Comparison of ENCODE assay signal across 12 cellular contexts in the genomic region with DNA sequence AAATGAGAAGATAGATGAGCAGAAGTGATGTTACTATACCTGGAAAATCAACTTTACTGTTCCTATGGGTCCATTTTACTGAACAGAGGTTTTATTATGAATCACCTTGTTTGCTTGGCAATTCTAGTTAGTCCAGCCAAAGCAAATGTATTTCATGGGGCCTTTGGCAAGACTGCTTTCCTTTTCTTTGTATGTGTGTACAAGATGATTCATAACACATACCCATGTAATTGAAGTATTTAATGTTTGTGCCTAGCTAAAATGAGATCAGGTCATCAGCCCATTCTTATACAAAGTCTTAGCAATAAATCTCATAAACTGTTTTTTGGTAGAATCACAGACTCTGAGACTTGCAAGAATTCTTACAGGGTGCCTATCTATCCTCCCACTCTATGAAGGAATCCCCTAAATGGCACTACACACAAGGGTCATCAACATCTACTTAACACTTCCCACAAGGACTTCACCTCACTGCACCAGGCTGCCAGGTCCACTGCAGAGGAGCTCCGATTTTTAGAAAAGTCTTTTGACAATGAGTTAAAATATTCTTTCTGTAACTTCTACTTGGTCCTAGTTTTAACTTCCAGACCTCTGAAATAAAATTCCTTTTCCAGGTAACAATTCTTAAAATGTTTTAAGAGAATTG. TPM values are rescaled to one million over a fixed set of nuclear protein-coding genes. Genes with fewer than 3 reads are reported as not detected.
DNase-seq lines count a peak whose midpoint lies in the region; ATAC-seq, FAIRE-seq and TF ChIP-seq lines count a peak whose summit lies in the region.
"Had no signal": no experiment of that assay in that cellular context is flagged by ENCODE, and none has a peak within 500 bp of the region (broad histone marks: within the 10 kb centered on the region; RNA-seq: fewer than 3 reads in every experiment).

No MANE protein-coding gene starts in this region.

- intact Hi-C loops in endothelial cell of umbilical vein (cut with micrococcal nuclease) (no loop called here), pancreas (cut with DNase I) (no loop called here), heart left ventricle (cut with DNase I) (no loop called here)

- DNase-seq in ELR (ENCODE audit: low read depth) (peak; percentile 77), NCI-H774 (lab: John Stamatoyannopoulos, UW) (peak; percentile 19), endothelial cell of umbilical vein (ENCODE audit: low read depth, low spot score) (peak; percentile 62), pancreas (peak in 2 of 6 donors; percentile 29 to 42), heart left ventricle (no peak), NCI-H1436 treated with DMSO at 0.1 percent for 48 hours (lab: John Stamatoyannopoulos, UW) (no peak), RPMI8226 (no peak), glomerular visceral epithelial cell (ENCODE audit: extremely low spot score) (no peak)
- DNase-seq: glutamatergic neuron, KG1, NCI-H510A treated with DMSO at 0.1 percent for 48 hours, sigmoid colon had no signal

- no peak overlapping the region for H3K9ac ChIP-seq in endothelial cell of umbilical vein (replicated peaks; ENCODE audit: extremely low read depth, insufficient read depth, low read length)

- H3K9me3 ChIP-seq in endothelial cell of umbilical vein (replicated peaks; ENCODE audit: control insufficient read depth, insufficient read depth, low read length), result no peaks in the 10 kb centered on the region
- H3K9me3 ChIP-seq in pancreas, result no peaks in the 10 kb centered on the region
- H3K9me3 ChIP-seq in heart left ventricle, result no peaks in the 10 kb centered on the region
- H3K9me3 ChIP-seq: sigmoid colon had no signal

- H4K20me1 ChIP-seq in endothelial cell of umbilical vein (replicated peaks; ENCODE audit: control insufficient read depth, extremely low read depth, insufficient read depth, low read length), result no peaks in the 10 kb centered on the region

- dilution Hi-C loops in endothelial cell of umbilical vein (cut with MboI; ENCODE audit: extremely low pct_ligation_motif_present, low sequenced_read_pairs), result no loop called here

- H3K27ac ChIP-seq in endothelial cell of umbilical vein (ENCODE audit: insufficient read depth, low read depth, low read length) (no peak overlapping the region), pancreas (peak overlapping the region in 2 of 4 donors; percentile 32 to 34), heart left ventricle (no peak overlapping the region)
- H3K27ac ChIP-seq: sigmoid colon had no signal

- H3K36me3 ChIP-seq in endothelial cell of umbilical vein (ENCODE audit: control insufficient read depth in 2 of 2, extremely low read depth in 1 of 2, insufficient read depth in 2 of 2, low read length in 2 of 2) (no peaks in the 10 kb centered on the region), pancreas (no peaks in the 10 kb centered on the region), heart left ventricle (no peaks in the 10 kb centered on the region)
- H3K36me3 ChIP-seq: sigmoid colon had no signal

- H3K27me3 ChIP-seq in endothelial cell of umbilical vein (ENCODE audit: control insufficient read depth in 2 of 2, insufficient read depth in 2 of 2, low read length in 2 of 2) (peaks cover 0 to 12% of the 10 kb centered on the region in 2 experiments), pancreas (no peaks in the 10 kb centered on the region), heart left ventricle (peaks cover 0 to 4% (median 0%) of the 10 kb centered on the region in 9 donors)
- H3K27me3 ChIP-seq: sigmoid colon had no signal

- no peaks in the 10 kb centered on the region for H3K79me2 ChIP-seq in endothelial cell of umbilical vein (ENCODE audit: control insufficient read depth, insufficient read depth, low read length)

- peak; percentile 92 to 96 (median 95) for ATAC-seq in pancreas
- ATAC-seq in heart left ventricle, result no peak

- WGBS in pancreas, 2 donors, result 84 to 100% methylated on average over 1 of the region's 1 CpG
- WGBS in heart left ventricle, 4 donors, result 81 to 85% (median 82%) methylated on average over 1 of the region's 1 CpG

- H3K4me3 ChIP-seq in endothelial cell of umbilical vein (replicated peaks in 1 of 3; ENCODE audit: insufficient read depth in 1 of 3, low read depth in 1 of 3, low read length in 3 of 3) (no peak overlapping the region), pancreas (no peak overlapping the region), heart left ventricle (no peak overlapping the region)
- H3K4me3 ChIP-seq: sigmoid colon had no signal

- CTCF ChIA-PET in endothelial cell of umbilical vein (lab: Charles Lee), result interaction anchor here (1.3 to 2.7 kb wide), 4 partner anchors 10 to 100 kb away, joined by 3 to 10 read pairs (median 6); no protein-coding TSS in a partner anchor

- TF ChIP-seq POLR2A in endothelial cell of umbilical vein (IDR thresholded peaks at IDR 0.05; ENCODE audit: low read depth, low read length) (no peak), heart left ventricle (IDR thresholded peaks at IDR 0.05) (no peak)

- FAIRE-seq in endothelial cell of umbilical vein (lab: Jason Lieb, UNC) (peak; percentile 18), pancreas (lab: Jason Lieb, UNC) (no peak)

- POLR2A ChIA-PET in endothelial cell of umbilical vein (lab: Charles Lee), result no interaction called here

- H3K4me2 ChIP-seq in endothelial cell of umbilical vein (ENCODE audit: insufficient read depth, low read length), result no peak overlapping the region

- no peak overlapping the region for H2AFZ ChIP-seq in endothelial cell of umbilical vein (ENCODE audit: low read depth, low read length)

- peaks cover 7% of the 10 kb centered on the region for H3K4me1 ChIP-seq in endothelial cell of umbilical vein (ENCODE audit: control insufficient read depth, extremely low read depth, insufficient read depth, low read length)
- H3K4me1 ChIP-seq in pancreas, result peaks cover 8 to 21% (median 20%) of the 10 kb centered on the region in 3 donors
- no peaks in the 10 kb centered on the region for H3K4me1 ChIP-seq in heart left ventricle
- H3K4me1 ChIP-seq: sigmoid colon had no signal

- no TSS peak for BruUV-seq in endothelial cell of umbilical vein (replicated peaks; lab: Mats Ljungman, UMichigan)

- TF ChIP-seq CTCF in endothelial cell of umbilical vein (IDR thresholded peaks at IDR 0.05; ENCODE audit: extremely low read depth in 1 of 2, insufficient read depth in 1 of 2, low read depth in 1 of 2, low read length in 2 of 2) (no peak), pancreas (IDR thresholded peaks at IDR 0.05) (no peak), heart left ventricle (IDR thresholded peaks at IDR 0.05) (no peak)

- H3K9me1 ChIP-seq in endothelial cell of umbilical vein (replicated peaks; ENCODE audit: control insufficient read depth, extremely low read depth, insufficient read depth, low read length), result no peaks in the 10 kb centered on the region

TF ChIP-seq in endothelial cell of umbilical vein, 7 proteins besides CTCF, POLR2A, EP300 and RAD21:
- TF ChIP-seq FOS (IDR thresholded peaks at IDR 0.05; ENCODE audit: borderline replicate concordance, insufficient read depth, low read length) (peak; percentile 25), JUN (IDR thresholded peaks at IDR 0.05; ENCODE audit: borderline replicate concordance, insufficient read depth, insufficient read length, low read depth) (no peak)
TF ChIP-seq in endothelial cell of umbilical vein: peak in this region for 1.

RNA-seq across cellular contexts. Expression of a gene that starts 58.5 kb away (rescaled TPM):
- total RNA-seq in endothelial cell of umbilical vein (not detected in 2 replicates), pancreas (10 to 100 TPM in 4 of 6 donors, 1 to 10 TPM in 2; 7.8 to 19.5 (median 12.7) TPM), heart left ventricle (10 to 100 TPM in 7 of 9 donors, 1 to 10 TPM in 2; 5.9 to 25.0 (median 14.7) TPM)
- polyA plus RNA-seq in endothelial cell of umbilical vein (not detected in 2 replicates), pancreas (1 to 10 TPM; 1.4 to 2.1 TPM), heart left ventricle (10 to 100 TPM in 1 of 2 donors, 1 to 10 TPM in 1; 9.7 to 10.6 TPM)
- not detected in 2 replicates for polyA plus RNA-seq in endothelial cell of umbilical vein (2011; cell fraction: cytosol; rRNA removed)
- not detected in 2 replicates for polyA plus RNA-seq in endothelial cell of umbilical vein (2011; cell fraction: nucleus; rRNA removed)
- polyA plus RNA-seq in endothelial cell of umbilical vein (2012), result not detected in 2 replicates
- not detected in 2 replicates for polyA minus RNA-seq in endothelial cell of umbilical vein
- polyA minus RNA-seq in endothelial cell of umbilical vein (2011; cell fraction: cytosol; rRNA and poly(A)+ RNA removed), result not detected
- not detected in 2 replicates for polyA minus RNA-seq in endothelial cell of umbilical vein (2011; cell fraction: nucleus; rRNA and poly(A)+ RNA removed)
- total RNA-seq: sigmoid colon had no signal

Comparison
In these comparisons a context has a peak if more than half of its experiments do, and no peak if none do; other contexts are left out.
1. DNase-seq: peak in ELR (single experiment), NCI-H774 (single experiment) and endothelial cell of umbilical vein (single experiment); none in heart left ventricle (0 of 5), NCI-H1436 treated with DMSO at 0.1 percent for 48 hours (single experiment), RPMI8226 (single experiment) and glomerular visceral epithelial cell (single experiment).
2. ATAC-seq: peak in pancreas (4 of 4); none in heart left ventricle (0 of 4).